Comparison of ENCODE assay signal across 23 cellular contexts in the genomic region with DNA sequence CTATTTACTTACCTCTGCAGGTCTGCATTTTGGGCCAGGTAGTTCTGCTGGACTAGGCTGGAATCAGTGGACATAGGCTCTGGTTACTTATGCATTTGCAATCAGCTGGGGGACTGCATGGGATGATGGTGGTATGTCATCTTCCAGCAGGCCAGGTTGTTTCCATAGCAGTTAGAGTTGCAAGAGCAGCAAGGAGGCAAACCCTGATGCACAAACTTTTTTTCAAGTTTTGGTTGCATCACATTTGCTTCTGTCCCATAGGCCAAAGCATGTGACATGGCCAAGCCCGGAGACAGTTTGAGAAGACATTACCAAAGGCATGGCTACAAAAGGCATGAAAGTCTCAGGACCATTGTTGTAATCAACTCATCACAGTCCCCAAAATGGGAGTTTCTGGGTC.
"Had no signal": no experiment of that assay in that cellular context is flagged by ENCODE, and none has a peak within 500 bp of the region (broad histone marks: within the 10 kb centered on the region; RNA-seq: fewer than 3 reads in every experiment).

No MANE protein-coding gene starts in this region.

- H3K36me3 ChIP-seq: adrenal gland, breast epithelium, colonic mucosa, esophagus squamous epithelium, gastroesophageal sphincter, right lobe of liver, thoracic aorta, upper lobe of left lung had no signal

- H3K27ac ChIP-seq: adrenal gland, breast epithelium, colonic mucosa, dorsolateral prefrontal cortex, esophagus squamous epithelium, gastroesophageal sphincter, right lobe of liver, skin epidermis, thoracic aorta, upper lobe of left lung had no signal

- H3K27ac Mint-ChIP-seq: activated T-helper 2 cell treated with anti-CD3 and anti-CD28 coated beads, Interferon-gamma antibody, Interleukin-2, Interleukin-4, amounts not matched to agents 10 μg/mL and 5 μg/mL and 100 μg/mL, durations not matched to agents 14 hours and 24 hours and 36 hours; endodermal cell had no signal

- H3K27me3 ChIP-seq: adrenal gland, breast epithelium, colonic mucosa, dorsolateral prefrontal cortex, esophagus squamous epithelium, gastroesophageal sphincter, right lobe of liver, upper lobe of left lung had no signal

- H3K4me3 Mint-ChIP-seq: activated naive CD8-positive, alpha-beta T cell; activated T-cell treated with anti-CD3 and anti-CD28 coated beads, Interleukin-2, amount 50 U/mL, for 4 hours; endodermal cell; memory B cell had no signal

- H3K9me3 ChIP-seq: adrenal gland, breast epithelium, colonic mucosa, esophagus squamous epithelium, gastroesophageal sphincter, right lobe of liver, thoracic aorta, upper lobe of left lung had no signal

- DNase-seq: activated CD8-positive, alpha-beta memory T cell treated with anti-CD3 and anti-CD28 coated beads, Interleukin-2, amount 50 U/mL, for 48 hours; activated naive CD4-positive, alpha-beta T cell; activated T-cell treated with anti-CD3 and anti-CD28 coated beads, Interleukin-2, amount 50 U/mL, for 4 hours; adrenal gland; colonic mucosa; dorsolateral prefrontal cortex; endodermal cell; esophagus squamous epithelium; nucleus accumbens; right lobe of liver; stimulated activated CD4-positive, alpha-beta T cell treated with anti-CD3 and anti-CD28 coated beads, Interleukin-1b, Interleukin-23, amount 100 ng/mL, for 48 hours; T-helper 1 cell; T-helper 9 cell; upper lobe of left lung had no signal

- H3K9me3 Mint-ChIP-seq: activated T-cell treated with anti-CD3 and anti-CD28 coated beads, Interleukin-2, amount 50 U/mL, for 4 hours; activated T-helper 2 cell treated with anti-CD3 and anti-CD28 coated beads, Interferon-gamma antibody, Interleukin-2, Interleukin-4, amounts not matched to agents 10 μg/mL and 5 μg/mL and 100 μg/mL, durations not matched to agents 14 hours and 24 hours and 36 hours; endodermal cell; memory B cell had no signal

- ATAC-seq: activated T-cell treated with anti-CD3 and anti-CD28 coated beads, Interleukin-2, amount 50 U/mL, for 4 hours; gastroesophageal sphincter; right lobe of liver had no signal

- FAIRE-seq: astrocyte, islet of Langerhans had no signal

- H3K4me1 Mint-ChIP-seq: endodermal cell had no signal

- H3K4me3 ChIP-seq: adrenal gland, breast epithelium, colonic mucosa, dorsolateral prefrontal cortex, esophagus squamous epithelium, gastroesophageal sphincter, right lobe of liver, skin epidermis, thoracic aorta, upper lobe of left lung had no signal

- H3K4me1 ChIP-seq: adrenal gland, breast epithelium, colonic mucosa, esophagus squamous epithelium, gastroesophageal sphincter, right lobe of liver, upper lobe of left lung had no signal

- H3K27me3 Mint-ChIP-seq: activated naive CD8-positive, alpha-beta T cell; memory B cell had no signal
